In the genomic region with DNA sequence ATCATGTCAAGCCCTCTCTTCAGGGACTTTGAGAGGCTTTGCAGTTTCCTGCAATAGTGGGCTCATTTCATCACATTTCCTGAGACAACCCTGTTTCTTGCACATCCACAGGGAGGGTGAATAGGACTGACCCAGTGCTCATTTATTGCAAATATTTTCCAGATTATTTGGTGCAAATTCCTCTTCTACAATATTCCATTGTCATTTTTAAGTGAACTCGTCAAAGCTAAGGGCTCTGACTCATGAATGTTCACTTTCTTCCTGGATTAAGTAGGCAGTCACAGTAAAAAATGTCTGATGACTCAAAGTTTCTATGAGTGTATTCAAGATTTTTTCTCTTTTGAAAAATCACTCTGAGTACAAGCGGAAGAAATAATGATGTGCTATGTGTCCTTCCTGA, we compare ENCODE assay signal across 14 cellular contexts.
DNase-seq lines count a peak whose midpoint lies in the region; ATAC-seq and TF ChIP-seq lines count a peak whose summit lies in the region.
"Had no signal": no experiment of that assay in that cellular context is flagged by ENCODE, and none has a peak within 500 bp of the region (broad histone marks: within the 10 kb centered on the region; RNA-seq: fewer than 3 reads in every experiment).

No MANE protein-coding gene starts in this region.

- H3K9ac ChIP-seq in mammary epithelial cell (ENCODE audit: insufficient read depth, low read length), result no peak overlapping the region

- DNase-seq in AG04450 (ENCODE audit: low read depth, low spot score) (peak; percentile 44), HT1080 (ENCODE audit: low read depth) (peak; percentile 97), mammary epithelial cell (peak; percentile 88), kidney glomerular epithelial cell (lab: John Stamatoyannopoulos, UW) (peak; percentile 32), HUDEP-2 (lab: John Stamatoyannopoulos, UW; ENCODE audit: unreplicated experiment in 76 of 76) (no peak), SIG-M5 (lab: John Stamatoyannopoulos, UW) (no peak), T-cell (no peak)
- DNase-seq: stimulated activated naive B cell treated with anti-CD40 and anti-IgM and Interleukin-4, amounts not matched to agents 10 μg/mL and 1 μg/mL and 100 μg/mL, for 72 hours had no signal

- H3K27ac ChIP-seq in AG04450 (ENCODE audit: low read depth, low read length) (no peak overlapping the region), mammary epithelial cell (ENCODE audit: insufficient read depth, low read depth, low read length) (peak overlapping the region; percentile 51)

- CTCF ChIA-PET in AG04450 (lab: Charles Lee) (interaction anchor here (1.0 kb wide), 1 partner anchor 270 kb away, joined by 3 read pairs; no protein-coding TSS in a partner anchor), mammary epithelial cell (lab: Charles Lee; ENCODE audit: low non-redundant PET) (interaction anchor here (0.5 kb wide), 1 partner anchor 697 kb away, joined by 8 read pairs; no protein-coding TSS in a partner anchor), T-cell (lab: Charles Lee) (no interaction called here)

- BruUV-seq in mammary epithelial cell (replicated peaks; lab: Mats Ljungman, UMichigan), result no TSS peak

- dilution Hi-C loops in mammary epithelial cell (cut with HindIII; ENCODE audit: low sequenced_read_pairs), result no loop called here

- H3K4me3 Mint-ChIP-seq in T-cell, result no peak overlapping the region
- H3K4me3 Mint-ChIP-seq: CD14-positive monocyte; IgD-negative memory B cell; mesothelial cell of epicardium; stimulated activated naive B cell treated with anti-CD40 and anti-IgM and Interleukin-4, amounts not matched to agents 10 μg/mL and 1 μg/mL and 100 μg/mL, for 72 hours had no signal

- POLR2A ChIA-PET in AG04450 (lab: Yijun Ruan, JAX), result no interaction called here
- POLR2A ChIA-PET in T-cell (lab: Charles Lee), result no interaction called here

- no peak for TF ChIP-seq CTCF in AG04450 (IDR thresholded peaks at IDR 0.05; ENCODE audit: low read depth, low read length)
- no peak for TF ChIP-seq CTCF in mammary epithelial cell (conservative IDR thresholded peaks at IDR 0.05 in 1 of 2, IDR thresholded peaks at IDR 0.05 in 1 of 2; ENCODE audit: extremely low read depth in 1 of 2, insufficient read depth in 1 of 2, low read depth in 1 of 2, low read length in 2 of 2)

- H3K4me1 ChIP-seq in mammary epithelial cell (ENCODE audit: insufficient read depth, low read length), result peaks cover 9% of the 10 kb centered on the region
- H3K4me1 ChIP-seq: adrenal gland had no signal

- in situ Hi-C loops in mammary epithelial cell (cut with MboI; ENCODE audit: low sequenced_read_pairs in 2 of 2), result no loop called here

- no peak for ATAC-seq in HG02840 (IDR thresholded peaks at IDR 0.05; ENCODE audit: low FRiP score, unreplicated experiment)
- no peak for ATAC-seq in T-cell (replicated peaks in 1 of 4)
- ATAC-seq: GM12878; stimulated activated naive B cell treated with anti-CD40 and anti-IgM and Interleukin-4, amounts not matched to agents 10 μg/mL and 1 μg/mL and 100 μg/mL, for 72 hours had no signal

- peak overlapping the region; percentile 54 for H3K4me2 ChIP-seq in mammary epithelial cell (ENCODE audit: insufficient read depth, low read depth, low read length)

- H3K4me1 Mint-ChIP-seq in T-cell, result no peaks in the 10 kb centered on the region
- H3K4me1 Mint-ChIP-seq: CD14-positive monocyte; IgD-negative memory B cell; mesothelial cell of epicardium; stimulated activated naive B cell treated with anti-CD40 and anti-IgM and Interleukin-4, amounts not matched to agents 10 μg/mL and 1 μg/mL and 100 μg/mL, for 72 hours had no signal

- intact Hi-C loops in mammary epithelial cell (cut with micrococcal nuclease), result no loop called here

- H3K4me3 ChIP-seq in AG04450 (ENCODE audit: low read depth, low read length) (no peak overlapping the region), mammary epithelial cell (replicated peaks in 1 of 3; ENCODE audit: insufficient read depth in 1 of 3, low read depth in 2 of 3, low read length in 3 of 3) (no peak overlapping the region)
- H3K4me3 ChIP-seq: adrenal gland, GM12878 had no signal

- H3K27ac Mint-ChIP-seq in T-cell, result no peak overlapping the region
- H3K27ac Mint-ChIP-seq: CD14-positive monocyte; IgD-negative memory B cell; mesothelial cell of epicardium; stimulated activated naive B cell treated with anti-CD40 and anti-IgM and Interleukin-4, amounts not matched to agents 10 μg/mL and 1 μg/mL and 100 μg/mL, for 72 hours had no signal

- H3K27me3 ChIP-seq in AG04450 (ENCODE audit: control insufficient read depth, insufficient read depth, low read length), result no peaks in the 10 kb centered on the region
- H3K27me3 ChIP-seq in mammary epithelial cell (ENCODE audit: insufficient read depth, low read length), result no peaks in the 10 kb centered on the region
- H3K27me3 ChIP-seq: adrenal gland had no signal

- H3K79me2 ChIP-seq in mammary epithelial cell (ENCODE audit: insufficient read depth, low read length), result no peaks in the 10 kb centered on the region

- no peaks in the 10 kb centered on the region for H4K20me1 ChIP-seq in mammary epithelial cell (ENCODE audit: insufficient read depth, low read length)

- H3K36me3 Mint-ChIP-seq in T-cell, result no peaks in the 10 kb centered on the region
- H3K36me3 Mint-ChIP-seq: CD14-positive monocyte; IgD-negative memory B cell; mesothelial cell of epicardium; stimulated activated naive B cell treated with anti-CD40 and anti-IgM and Interleukin-4, amounts not matched to agents 10 μg/mL and 1 μg/mL and 100 μg/mL, for 72 hours had no signal

- H3K9me3 Mint-ChIP-seq in T-cell, result no peaks in the 10 kb centered on the region
- H3K9me3 Mint-ChIP-seq: IgD-negative memory B cell; mesothelial cell of epicardium; stimulated activated naive B cell treated with anti-CD40 and anti-IgM and Interleukin-4, amounts not matched to agents 10 μg/mL and 1 μg/mL and 100 μg/mL, for 72 hours had no signal

- no peaks in the 10 kb centered on the region for H3K27me3 Mint-ChIP-seq in T-cell
- H3K27me3 Mint-ChIP-seq: IgD-negative memory B cell; stimulated activated naive B cell treated with anti-CD40 and anti-IgM and Interleukin-4, amounts not matched to agents 10 μg/mL and 1 μg/mL and 100 μg/mL, for 72 hours had no signal

- no peaks in the 10 kb centered on the region for H3K36me3 ChIP-seq in mammary epithelial cell (ENCODE audit: insufficient read depth, low read length)
- H3K36me3 ChIP-seq: adrenal gland had no signal

- H2AFZ ChIP-seq in mammary epithelial cell (ENCODE audit: low read depth, low read length), result no peak overlapping the region

- H3K9me3 ChIP-seq in AG04450 (ENCODE audit: control insufficient read depth, insufficient read depth, low read length) (no peaks in the 10 kb centered on the region), mammary epithelial cell (replicated peaks; ENCODE audit: insufficient read depth, low read length) (no peaks in the 10 kb centered on the region)
- H3K9me3 ChIP-seq: adrenal gland had no signal

- 30% methylated on average over 2 of the region's 2 CpGs for WGBS in mammary epithelial cell (ENCODE audit: low coverage, missing lambda C conversion rate)

Comparison
In these comparisons a context has a peak if more than half of its experiments do, and no peak if none do; other contexts are left out.
1. DNase-seq: peak in AG04450 (single experiment), HT1080 (single experiment), mammary epithelial cell (single experiment) and kidney glomerular epithelial cell (single experiment); none in HUDEP-2 (0 of 76), SIG-M5 (single experiment) and T-cell (0 of 34).
2. CTCF ChIA-PET loops: an anchor here in AG04450 (1.0 kb wide) and mammary epithelial cell (0.5 kb wide); none called in T-cell.